In genomic region chr14:43898709-43899108, GRCh38 we compare ENCODE assay signal across 20 cellular contexts.
DNase-seq lines count a peak whose midpoint lies in the region; ATAC-seq, FAIRE-seq and TF ChIP-seq lines count a peak whose summit lies in the region.
"Had no signal": no experiment of that assay in that cellular context is flagged by ENCODE, and none has a peak within 500 bp of the region (broad histone marks: within the 10 kb centered on the region; RNA-seq: fewer than 3 reads in every experiment).

No MANE protein-coding gene starts in this region.

- H3K23ac ChIP-seq in H1 (ENCODE audit: insufficient read length): no peak overlapping the region

- TF ChIP-seq EP300 in H1 (IDR thresholded peaks at IDR 0.05; ENCODE audit: borderline replicate concordance in 1 of 2, low read depth in 2 of 2, low read length in 2 of 2): no peak

- H3K27ac ChIP-seq in H1 (ENCODE audit: low read depth, low read length) (no peak overlapping the region), psoas muscle (no peak overlapping the region)
- H3K27ac ChIP-seq: ascending aorta, thyroid gland had no signal

- H3K9me3 Mint-ChIP-seq in progenitor cell of endocrine pancreas (ENCODE audit: low read depth): peaks cover 9% of the 10 kb centered on the region
- H3K9me3 Mint-ChIP-seq: memory B cell; natural killer cell treated with Interleukin-12 subunit alpha and Interleukin-12 subunit beta and Interleukin-15 and Interleukin-18, amount 100 ng/mL, for 72 hours had no signal

- H3K4me2 ChIP-seq in H1 (ENCODE audit: insufficient read depth in 1 of 2, low read depth in 2 of 2, low read length in 2 of 2): no peak overlapping the region

- H2AK5ac ChIP-seq in H1 (ENCODE audit: low read depth, low read length): no peak overlapping the region

- H3K4me1 ChIP-seq in H1 (replicated peaks in 1 of 4; ENCODE audit: control insufficient read depth in 3 of 4, insufficient read depth in 4 of 4, low read length in 3 of 4) (peaks cover 0 to 2% (median 0%) of the 10 kb centered on the region in 4 experiments; a peak in 2 of 7 replicates), psoas muscle (no peaks in the 10 kb centered on the region)
- H3K4me1 ChIP-seq: ascending aorta, thyroid gland had no signal

- H3K27me3 Mint-ChIP-seq in progenitor cell of endocrine pancreas: no peaks in the 10 kb centered on the region
- H3K27me3 Mint-ChIP-seq: memory B cell; natural killer cell treated with Interleukin-12 subunit alpha and Interleukin-12 subunit beta and Interleukin-15 and Interleukin-18, amount 100 ng/mL, for 72 hours; T-cell had no signal

- H3K9me3 ChIP-seq in H1 (ENCODE audit: insufficient read depth in 2 of 2, low read depth in 1 of 2, low read length in 1 of 2) (no peaks in the 10 kb centered on the region), psoas muscle (no peaks in the 10 kb centered on the region)
- H3K9me3 ChIP-seq: ascending aorta, thyroid gland had no signal

- H2BK5ac ChIP-seq in H1 (ENCODE audit: low read depth, low read length): no peak overlapping the region

- H3K23me2 ChIP-seq in H1 (ENCODE audit: low read depth, low read length): no peaks in the 10 kb centered on the region

- H2BK12ac ChIP-seq in H1 (ENCODE audit: low read depth, low read length): no peak overlapping the region

- no peak overlapping the region for H3K56ac ChIP-seq in H1 (replicated peaks; ENCODE audit: insufficient read length, low read depth, low read length)

- H3K4me3 Mint-ChIP-seq in progenitor cell of endocrine pancreas (ENCODE audit: low read depth): no peak overlapping the region
- H3K4me3 Mint-ChIP-seq: CD14-positive monocyte; memory B cell; natural killer cell treated with Interleukin-12 subunit alpha and Interleukin-12 subunit beta and Interleukin-15 and Interleukin-18, amount 100 ng/mL, for 72 hours; T-cell had no signal

- H4K8ac ChIP-seq in H1 (ENCODE audit: extremely low read depth, insufficient read depth, low read length): no peak overlapping the region

- TF ChIP-seq RAD21 in H1 (IDR thresholded peaks at IDR 0.05 in 1 of 2, conservative IDR thresholded peaks at IDR 0.05 in 1 of 2; ENCODE audit: low read depth in 2 of 2, low read length in 2 of 2): peak; percentile 66 to 70

- no peak overlapping the region for H3K18ac ChIP-seq in H1 (ENCODE audit: extremely low read depth, low read length)

- no peaks in the 10 kb centered on the region for H3K27me3 ChIP-seq in H1 (replicated peaks in 1 of 4; ENCODE audit: control insufficient read depth in 3 of 4, extremely low read depth in 1 of 4, insufficient read depth in 3 of 4, low read length in 3 of 4)
- H3K27me3 ChIP-seq in psoas muscle (ENCODE audit: insufficient read depth in 3 of 3, low read length in 2 of 3): no peaks in the 10 kb centered on the region
- H3K27me3 ChIP-seq: ascending aorta, thyroid gland had no signal

- TF ChIP-seq CTCF in H1 (IDR thresholded peaks at IDR 0.05; ENCODE audit: control extremely low read depth in 1 of 3, insufficient read depth in 1 of 3, low read depth in 1 of 3, low read length in 3 of 3) (peak in 2 of 3 experiments; percentile 7 to 45; a peak in 2 of 4 replicates), progenitor cell of endocrine pancreas (IDR thresholded peaks at IDR 0.05; ENCODE audit: unreplicated experiment) (peak; percentile 49), psoas muscle (IDR thresholded peaks at IDR 0.05) (no peak)

- H2BK120ac ChIP-seq in H1 (replicated peaks; ENCODE audit: low read depth, low read length): no peak overlapping the region

- H3K27ac Mint-ChIP-seq in progenitor cell of endocrine pancreas: no peak overlapping the region
- H3K27ac Mint-ChIP-seq: CD14-positive monocyte; memory B cell; natural killer cell treated with Interleukin-12 subunit alpha and Interleukin-12 subunit beta and Interleukin-15 and Interleukin-18, amount 100 ng/mL, for 72 hours; T-cell had no signal

- no peak overlapping the region for H4K5ac ChIP-seq in H1 (ENCODE audit: insufficient read length, low read depth, low read length)

- POLR2A ChIA-PET in H1 (lab: Charles Lee; ENCODE audit: partially characterized antibody): no interaction called here

- no peak for ATAC-seq in psoas muscle
- ATAC-seq: natural killer cell treated with Interleukin-12 subunit alpha and Interleukin-12 subunit beta and Interleukin-15 and Interleukin-18, amount 100 ng/mL, for 72 hours; T-cell had no signal

- no peaks in the 10 kb centered on the region for H3K36me3 Mint-ChIP-seq in progenitor cell of endocrine pancreas (ENCODE audit: insufficient read depth)
- H3K36me3 Mint-ChIP-seq: CD14-positive monocyte; memory B cell; natural killer cell treated with Interleukin-12 subunit alpha and Interleukin-12 subunit beta and Interleukin-15 and Interleukin-18, amount 100 ng/mL, for 72 hours; T-cell had no signal

- intact Hi-C loops in psoas muscle (cut with DNase I): no loop called here

- 67% methylated on average over 2 of the region's 2 CpGs; no CpG with 5 or more reads in 1 of the 2 experiments for WGBS in H1 (ENCODE audit: extremely low coverage in 1 of 2, insufficient coverage in 1 of 2, insufficient read length in 1 of 2, insufficient replicate concordance in 2 of 2, low coverage in 1 of 2, low lambda C conversion rate in 2 of 2, missing lambda C conversion rate in 1 of 2), 2 experiments
- 43 to 56% (median 50%) methylated on average over 2 of the region's 2 CpGs for whole genome bisulfite sequencing in psoas muscle, 3 donors

- H4K91ac ChIP-seq in H1 (replicated peaks; ENCODE audit: insufficient read length, low read length): no peak overlapping the region

- H3K79me2 ChIP-seq in H1 (ENCODE audit: control insufficient read depth in 1 of 2, insufficient read depth in 2 of 2, low read length in 2 of 2): no peaks in the 10 kb centered on the region

- no peak overlapping the region for H2BK20ac ChIP-seq in H1 (ENCODE audit: low read length)

- no peak overlapping the region for H3K14ac ChIP-seq in H1 (ENCODE audit: insufficient read length)

- H4K20me1 ChIP-seq in H1 (replicated peaks in 1 of 2; ENCODE audit: control insufficient read depth in 1 of 2, insufficient read depth in 2 of 2, low read length in 2 of 2): no peaks in the 10 kb centered on the region

- H3K4me1 Mint-ChIP-seq in progenitor cell of endocrine pancreas (ENCODE audit: low read depth): peaks cover 34% of the 10 kb centered on the region
- H3K4me1 Mint-ChIP-seq: CD14-positive monocyte, memory B cell, T-cell had no signal

- H3K36me3 ChIP-seq in H1 (ENCODE audit: control insufficient read depth in 2 of 4, insufficient read depth in 4 of 4, low read length in 3 of 4) (no peaks in the 10 kb centered on the region), psoas muscle (ENCODE audit: insufficient read depth in 1 of 2, low read depth in 1 of 2) (no peaks in the 10 kb centered on the region)
- H3K36me3 ChIP-seq: ascending aorta, thyroid gland had no signal

- H3K4me3 ChIP-seq in H1 (ENCODE audit: extremely low read depth in 1 of 4, insufficient read depth in 2 of 4, low read depth in 3 of 4, low read length in 4 of 4): no peak overlapping the region
- H3K4me3 ChIP-seq in psoas muscle: no peak overlapping the region
- H3K4me3 ChIP-seq: ascending aorta, thyroid gland had no signal

- H2AFZ ChIP-seq in H1 (ENCODE audit: low read length): no peak overlapping the region

- DNase-seq in NCI-H2171 treated with DMSO at 0.1 percent for 48 hours (lab: John Stamatoyannopoulos, UW): peak; percentile 17
- DNase-seq in NCI-H2171 (lab: John Stamatoyannopoulos, UW): no peak
- peak; percentile 3 for DNase-seq in NCI-H146 (lab: John Stamatoyannopoulos, UW)
- no peak for DNase-seq in H1 (ENCODE audit: low read depth in 1 of 2, low spot score in 2 of 2)
- no peak for DNase-seq in progenitor cell of endocrine pancreas (ENCODE audit: low spot score, unreplicated experiment)
- no peak for DNase-seq in psoas muscle
- no peak for DNase-seq in activated naive CD4-positive, alpha-beta T cell treated with anti-CD3 and anti-CD28 coated beads, Interleukin-2, amount 50 U/mL, for 16 hours
- DNase-seq in RPMI8226: no peak
- DNase-seq: activated CD4-positive, alpha-beta T cell treated with anti-CD3 and anti-CD28 coated beads, Interleukin-2, amount 50 U/mL, for 4 hours; activated naive CD4-positive, alpha-beta T cell; GOT3; IMR-90; islet precursor cell; T-cell; thyroid gland had no signal

- no peak for FAIRE-seq in H1 (lab: Jason Lieb, UNC)
- FAIRE-seq: GM18507 had no signal

- no peak overlapping the region for H2BK15ac ChIP-seq in H1 (ENCODE audit: low read length)

- CTCF ChIA-PET in H1 (lab: Charles Lee; ENCODE audit: partially characterized antibody): interaction anchor here (0.6 to 1.6 kb wide), 8 partner anchors 13 to 941 kb away, joined by 3 to 5 read pairs (median 4); no protein-coding TSS in a partner anchor

- no peak overlapping the region for H3K9ac ChIP-seq in H1 (replicated peaks in 1 of 4; ENCODE audit: extremely low read depth in 1 of 4, low read depth in 3 of 4, low read length in 3 of 4)

- no peak for TF ChIP-seq POLR2A in H1 (IDR thresholded peaks at IDR 0.05; ENCODE audit: control extremely low read depth in 1 of 2, low read depth in 2 of 2, low read length in 2 of 2)

- H3K4ac ChIP-seq in H1 (replicated peaks; ENCODE audit: insufficient read length, low read depth, low read length): no peak overlapping the region

- H3K79me1 ChIP-seq in H1 (ENCODE audit: low read depth, low read length): no peaks in the 10 kb centered on the region

TF ChIP-seq in H1, 55 proteins besides CTCF, POLR2A, EP300 and RAD21 (continues in another document):
- TF ChIP-seq POU5F1 (IDR thresholded peaks at IDR 0.05; ENCODE audit: low read depth, low read length) (no peak), ATF2 (IDR thresholded peaks at IDR 0.05; ENCODE audit: low read length) (no peak), SIX5 (IDR thresholded peaks at IDR 0.05; ENCODE audit: low read depth, low read length) (no peak), MAFK (IDR thresholded peaks at IDR 0.05; ENCODE audit: low read depth, low read length) (no peak), RBBP5 (IDR thresholded peaks at IDR 0.05; ENCODE audit: borderline replicate concordance, low read depth, low read length) (no peak), JUN (IDR thresholded peaks at IDR 0.05; ENCODE audit: low read depth, low read length) (no peak), SP2 (IDR thresholded peaks at IDR 0.05; ENCODE audit: low read length) (no peak), CHD1 (IDR thresholded peaks at IDR 0.05; ENCODE audit: low read depth, low read length) (no peak), YY1 (IDR thresholded peaks at IDR 0.05; ENCODE audit: low read depth, low read length) (no peak), FOSL1 (IDR thresholded peaks at IDR 0.05; ENCODE audit: insufficient read depth, low read depth, low read length) (no peak)

Comparison
In these comparisons a context has a peak if more than half of its experiments do, and no peak if none do; other contexts are left out.
1. DNase-seq: peak in NCI-H2171 treated with DMSO at 0.1 percent for 48 hours (single experiment) and NCI-H146 (single experiment); none in NCI-H2171 (single experiment), H1 (0 of 2), progenitor cell of endocrine pancreas (single experiment), psoas muscle (0 of 2), activated naive CD4-positive, alpha-beta T cell treated with anti-CD3 and anti-CD28 coated beads, Interleukin-2, amount 50 U/mL, for 16 hours (single experiment) and RPMI8226 (single experiment).